In the genomic region with DNA sequence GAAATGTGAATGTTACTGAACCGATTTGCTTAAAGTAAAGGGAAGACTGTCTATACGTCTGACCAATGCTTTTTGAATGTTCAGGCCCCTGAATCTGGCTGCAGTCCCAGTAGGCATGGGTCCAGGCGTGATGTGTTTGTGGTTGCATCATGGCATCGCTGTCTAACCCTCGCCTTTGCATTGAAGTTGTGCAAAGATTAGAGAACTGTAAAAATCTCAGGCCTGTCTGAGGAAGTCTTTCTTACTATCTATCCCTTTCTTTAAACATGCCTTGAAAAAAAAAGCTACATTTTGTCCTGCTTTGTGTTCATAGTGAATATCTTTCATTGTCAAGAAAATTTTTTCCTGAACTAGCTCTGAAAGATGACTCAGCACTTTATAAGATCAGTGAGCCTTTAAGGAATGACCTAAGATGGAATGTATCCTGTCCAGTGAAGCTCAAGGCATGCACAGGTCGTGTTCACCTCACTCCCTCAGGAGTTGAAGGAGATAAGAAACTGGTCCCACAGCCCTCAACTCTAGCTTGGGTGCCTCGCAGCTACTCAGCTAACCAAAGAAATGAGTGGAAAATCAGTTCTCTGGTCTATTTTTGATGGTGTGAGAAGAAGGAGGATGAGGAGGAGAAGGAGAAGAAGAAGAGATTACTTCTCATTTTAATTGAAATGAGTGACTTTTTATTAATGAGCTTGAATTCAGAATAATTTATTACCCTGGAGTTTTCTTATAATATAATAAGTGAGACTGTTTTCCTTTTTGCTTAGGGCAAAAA, we compare ENCODE assay signal across 2 cellular contexts.
TF ChIP-seq lines count a peak whose summit lies in the region.

No MANE protein-coding gene starts in this region.

TF ChIP-seq in GM23338, 12 proteins besides CTCF, POLR2A, EP300 and RAD21 (continued from another document and continues in another):
- TF ChIP-seq, protein P1, sequence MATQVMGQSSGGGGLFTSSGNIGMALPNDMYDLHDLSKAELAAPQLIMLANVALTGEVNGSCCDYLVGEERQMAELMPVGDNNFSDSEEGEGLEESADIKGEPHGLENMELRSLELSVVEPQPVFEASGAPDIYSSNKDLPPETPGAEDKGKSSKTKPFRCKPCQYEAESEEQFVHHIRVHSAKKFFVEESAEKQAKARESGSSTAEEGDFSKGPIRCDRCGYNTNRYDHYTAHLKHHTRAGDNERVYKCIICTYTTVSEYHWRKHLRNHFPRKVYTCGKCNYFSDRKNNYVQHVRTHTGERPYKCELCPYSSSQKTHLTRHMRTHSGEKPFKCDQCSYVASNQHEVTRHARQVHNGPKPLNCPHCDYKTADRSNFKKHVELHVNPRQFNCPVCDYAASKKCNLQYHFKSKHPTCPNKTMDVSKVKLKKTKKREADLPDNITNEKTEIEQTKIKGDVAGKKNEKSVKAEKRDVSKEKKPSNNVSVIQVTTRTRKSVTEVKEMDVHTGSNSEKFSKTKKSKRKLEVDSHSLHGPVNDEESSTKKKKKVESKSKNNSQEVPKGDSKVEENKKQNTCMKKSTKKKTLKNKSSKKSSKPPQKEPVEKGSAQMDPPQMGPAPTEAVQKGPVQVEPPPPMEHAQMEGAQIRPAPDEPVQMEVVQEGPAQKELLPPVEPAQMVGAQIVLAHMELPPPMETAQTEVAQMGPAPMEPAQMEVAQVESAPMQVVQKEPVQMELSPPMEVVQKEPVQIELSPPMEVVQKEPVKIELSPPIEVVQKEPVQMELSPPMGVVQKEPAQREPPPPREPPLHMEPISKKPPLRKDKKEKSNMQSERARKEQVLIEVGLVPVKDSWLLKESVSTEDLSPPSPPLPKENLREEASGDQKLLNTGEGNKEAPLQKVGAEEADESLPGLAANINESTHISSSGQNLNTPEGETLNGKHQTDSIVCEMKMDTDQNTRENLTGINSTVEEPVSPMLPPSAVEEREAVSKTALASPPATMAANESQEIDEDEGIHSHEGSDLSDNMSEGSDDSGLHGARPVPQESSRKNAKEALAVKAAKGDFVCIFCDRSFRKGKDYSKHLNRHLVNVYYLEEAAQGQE (IDR thresholded peaks at IDR 0.05; ENCODE audit: unreplicated experiment), result no peak
- no peak for TF ChIP-seq JUNB (IDR thresholded peaks at IDR 0.05; ENCODE audit: unreplicated experiment)
- no peak for TF ChIP-seq ETS1 (IDR thresholded peaks at IDR 0.05)
- TF ChIP-seq, protein P2, sequence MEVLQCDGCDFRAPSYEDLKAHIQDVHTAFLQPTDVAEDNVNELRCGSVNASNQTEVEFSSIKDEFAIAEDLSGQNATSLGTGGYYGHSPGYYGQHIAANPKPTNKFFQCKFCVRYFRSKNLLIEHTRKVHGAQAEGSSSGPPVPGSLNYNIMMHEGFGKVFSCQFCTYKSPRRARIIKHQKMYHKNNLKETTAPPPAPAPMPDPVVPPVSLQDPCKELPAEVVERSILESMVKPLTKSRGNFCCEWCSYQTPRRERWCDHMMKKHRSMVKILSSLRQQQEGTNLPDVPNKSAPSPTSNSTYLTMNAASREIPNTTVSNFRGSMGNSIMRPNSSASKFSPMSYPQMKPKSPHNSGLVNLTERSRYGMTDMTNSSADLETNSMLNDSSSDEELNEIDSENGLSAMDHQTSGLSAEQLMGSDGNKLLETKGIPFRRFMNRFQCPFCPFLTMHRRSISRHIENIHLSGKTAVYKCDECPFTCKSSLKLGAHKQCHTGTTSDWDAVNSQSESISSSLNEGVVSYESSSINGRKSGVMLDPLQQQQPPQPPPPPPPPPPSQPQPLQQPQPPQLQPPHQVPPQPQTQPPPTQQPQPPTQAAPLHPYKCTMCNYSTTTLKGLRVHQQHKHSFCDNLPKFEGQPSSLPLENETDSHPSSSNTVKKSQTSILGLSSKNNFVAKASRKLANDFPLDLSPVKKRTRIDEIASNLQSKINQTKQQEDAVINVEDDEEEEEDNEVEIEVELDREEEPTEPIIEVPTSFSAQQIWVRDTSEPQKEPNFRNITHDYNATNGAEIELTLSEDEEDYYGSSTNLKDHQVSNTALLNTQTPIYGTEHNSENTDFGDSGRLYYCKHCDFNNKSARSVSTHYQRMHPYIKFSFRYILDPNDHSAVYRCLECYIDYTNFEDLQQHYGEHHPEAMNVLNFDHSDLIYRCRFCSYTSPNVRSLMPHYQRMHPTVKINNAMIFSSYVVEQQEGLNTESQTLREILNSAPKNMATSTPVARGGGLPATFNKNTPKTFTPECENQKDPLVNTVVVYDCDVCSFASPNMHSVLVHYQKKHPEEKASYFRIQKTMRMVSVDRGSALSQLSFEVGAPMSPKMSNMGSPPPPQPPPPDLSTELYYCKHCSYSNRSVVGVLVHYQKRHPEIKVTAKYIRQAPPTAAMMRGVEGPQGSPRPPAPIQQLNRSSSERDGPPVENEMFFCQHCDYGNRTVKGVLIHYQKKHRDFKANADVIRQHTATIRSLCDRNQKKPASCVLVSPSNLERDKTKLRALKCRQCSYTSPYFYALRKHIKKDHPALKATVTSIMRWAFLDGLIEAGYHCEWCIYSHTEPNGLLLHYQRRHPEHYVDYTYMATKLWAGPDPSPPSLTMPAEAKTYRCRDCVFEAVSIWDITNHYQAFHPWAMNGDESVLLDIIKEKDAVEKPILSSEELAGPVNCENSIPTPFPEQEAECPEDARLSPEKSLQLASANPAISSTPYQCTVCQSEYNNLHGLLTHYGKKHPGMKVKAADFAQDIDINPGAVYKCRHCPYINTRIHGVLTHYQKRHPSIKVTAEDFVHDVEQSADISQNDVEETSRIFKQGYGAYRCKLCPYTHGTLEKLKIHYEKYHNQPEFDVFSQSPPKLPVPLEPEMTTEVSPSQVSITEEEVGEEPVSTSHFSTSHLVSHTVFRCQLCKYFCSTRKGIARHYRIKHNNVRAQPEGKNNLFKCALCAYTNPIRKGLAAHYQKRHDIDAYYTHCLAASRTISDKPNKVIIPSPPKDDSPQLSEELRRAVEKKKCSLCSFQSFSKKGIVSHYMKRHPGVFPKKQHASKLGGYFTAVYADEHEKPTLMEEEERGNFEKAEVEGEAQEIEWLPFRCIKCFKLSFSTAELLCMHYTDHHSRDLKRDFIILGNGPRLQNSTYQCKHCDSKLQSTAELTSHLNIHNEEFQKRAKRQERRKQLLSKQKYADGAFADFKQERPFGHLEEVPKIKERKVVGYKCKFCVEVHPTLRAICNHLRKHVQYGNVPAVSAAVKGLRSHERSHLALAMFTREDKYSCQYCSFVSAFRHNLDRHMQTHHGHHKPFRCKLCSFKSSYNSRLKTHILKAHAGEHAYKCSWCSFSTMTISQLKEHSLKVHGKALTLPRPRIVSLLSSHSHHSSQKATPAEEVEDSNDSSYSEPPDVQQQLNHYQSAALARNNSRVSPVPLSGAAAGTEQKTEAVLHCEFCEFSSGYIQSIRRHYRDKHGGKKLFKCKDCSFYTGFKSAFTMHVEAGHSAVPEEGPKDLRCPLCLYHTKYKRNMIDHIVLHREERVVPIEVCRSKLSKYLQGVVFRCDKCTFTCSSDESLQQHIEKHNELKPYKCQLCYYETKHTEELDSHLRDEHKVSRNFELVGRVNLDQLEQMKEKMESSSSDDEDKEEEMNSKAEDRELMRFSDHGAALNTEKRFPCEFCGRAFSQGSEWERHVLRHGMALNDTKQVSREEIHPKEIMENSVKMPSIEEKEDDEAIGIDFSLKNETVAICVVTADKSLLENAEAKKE (CRISPR knock-in tag; IDR thresholded peaks at IDR 0.05), result no peak; the same call in 1 of the 2 replicates
- TF ChIP-seq STAT1 (IDR thresholded peaks at IDR 0.05; ENCODE audit: unreplicated experiment), result no peak
- TF ChIP-seq NANOG (IDR thresholded peaks at IDR 0.05; ENCODE audit: borderline replicate concordance), result no peak
- TF ChIP-seq ZNF114 (CRISPR knock-in tag; IDR thresholded peaks at IDR 0.05), result no peak

TF ChIP-seq in SK-N-SH, 30 proteins besides CTCF, POLR2A, EP300 and RAD21 (continued from another document):
- TF ChIP-seq USF2 (IDR thresholded peaks at IDR 0.05; ENCODE audit: borderline replicate concordance, low read depth, low read length) (no peak), RCOR1 (IDR thresholded peaks at IDR 0.05; ENCODE audit: low read length) (no peak), YY1 (IDR thresholded peaks at IDR 0.05; ENCODE audit: low read depth) (no peak), TEAD4 (IDR thresholded peaks at IDR 0.05; ENCODE audit: borderline replicate concordance, insufficient read depth) (peak; percentile 19; the same call in 1 of the 2 replicates), SMC3 (IDR thresholded peaks at IDR 0.05; ENCODE audit: low read depth, low read length) (no peak), JUND (IDR thresholded peaks at IDR 0.05) (peak; percentile 59)
